Comparison of ENCODE assay signal across 11 cellular contexts in genomic region chr3:66484106-66484857, GRCh38. TPM values are rescaled to one million over a fixed set of nuclear protein-coding genes. Genes with fewer than 3 reads are reported as not detected.
DNase-seq lines count a peak whose midpoint lies in the region; ATAC-seq and TF ChIP-seq lines count a peak whose summit lies in the region.
"Had no signal": no experiment of that assay in that cellular context is flagged by ENCODE, and none has a peak within 500 bp of the region (broad histone marks: within the 10 kb centered on the region; RNA-seq: fewer than 3 reads in every experiment).

No MANE protein-coding gene starts in this region.

- H3K4me3 ChIP-seq in right atrium auricular region (no peak overlapping the region), vagina (no peak overlapping the region)

- H3K4me1 ChIP-seq in right atrium auricular region, result peaks cover 0 to 85% of the 10 kb centered on the region in 2 donors
- H3K4me1 ChIP-seq in vagina, result peaks cover 87% of the 10 kb centered on the region
- H3K4me1 ChIP-seq: BE2C had no signal

- H3K9me3 ChIP-seq in right atrium auricular region (no peaks in the 10 kb centered on the region), vagina (no peaks in the 10 kb centered on the region)
- H3K9me3 ChIP-seq: BE2C had no signal

- no peak for TF ChIP-seq CTCF in right atrium auricular region (IDR thresholded peaks at IDR 0.05)
- no peak for TF ChIP-seq CTCF in neural crest cell (conservative IDR thresholded peaks at IDR 0.05)
- TF ChIP-seq CTCF in vagina (IDR thresholded peaks at IDR 0.05), result no peak

- DNase-seq in right atrium auricular region (ENCODE audit: low spot score), result no peak
- DNase-seq in Right ventricle myocardium superior, result no peak
- peak; percentile 30 for DNase-seq in cerebellar cortex (ENCODE audit: low spot score)
- DNase-seq in neural crest cell (ENCODE audit: low read depth, low spot score), result no peak
- DNase-seq in vagina (ENCODE audit: extremely low spot score in 2 of 2), result no peak
- no peak for DNase-seq in LoVo (ENCODE audit: low spot score)
- DNase-seq: activated CD4-positive, alpha-beta memory T cell treated with anti-CD3 and anti-CD28 coated beads, Interleukin-2, amount 10 ng/mL, durations not matched to agents 7 days and 5 days; BE2C; NCI-H1436 had no signal

- peaks cover 2% of the 10 kb centered on the region for H3K36me3 Mint-ChIP-seq in neural crest cell (ENCODE audit: low read depth)

- no peak overlapping the region for H3K27ac Mint-ChIP-seq in neural crest cell (ENCODE audit: unreplicated experiment)
- H3K27ac Mint-ChIP-seq: activated CD4-positive, alpha-beta memory T cell treated with anti-CD3 and anti-CD28 coated beads, Interleukin-2, amount 10 ng/mL, durations not matched to agents 7 days and 5 days had no signal

- H3K36me3 ChIP-seq in right atrium auricular region (no peaks in the 10 kb centered on the region), vagina (no peaks in the 10 kb centered on the region)
- H3K36me3 ChIP-seq: BE2C had no signal

- H3K4me1 Mint-ChIP-seq in neural crest cell, result peaks cover 84% of the 10 kb centered on the region

- intact Hi-C loops in Right ventricle myocardium superior (cut with DNase I) (loop anchor here (5.0 kb wide), 1 partner anchor 37 kb away; no protein-coding TSS in a partner anchor), vagina (cut with DNase I) (loop anchor here (10.0 kb wide), 1 partner anchor 59 kb away; no protein-coding TSS in a partner anchor)

- no peak for TF ChIP-seq POLR2A in vagina (IDR thresholded peaks at IDR 0.05)

- peak overlapping the region; percentile 44 for H3K4me3 Mint-ChIP-seq in neural crest cell

- H3K27ac ChIP-seq in right atrium auricular region (peak overlapping the region; percentile 93 to 97), vagina (peak overlapping the region; percentile 86)

- ATAC-seq in Right ventricle myocardium superior (ENCODE audit: poor library complexity) (no peak), HG03045 (IDR thresholded peaks at IDR 0.05; ENCODE audit: unreplicated experiment) (no peak), GM18517 (IDR thresholded peaks at IDR 0.05; ENCODE audit: unreplicated experiment) (no peak)

- no peaks in the 10 kb centered on the region for H3K9me3 Mint-ChIP-seq in neural crest cell

- no peaks in the 10 kb centered on the region for H3K27me3 Mint-ChIP-seq in neural crest cell (ENCODE audit: low read depth)
- H3K27me3 Mint-ChIP-seq: activated CD4-positive, alpha-beta memory T cell treated with anti-CD3 and anti-CD28 coated beads, Interleukin-2, amount 10 ng/mL, durations not matched to agents 7 days and 5 days had no signal

- H3K27me3 ChIP-seq in right atrium auricular region (no peaks in the 10 kb centered on the region), vagina (no peaks in the 10 kb centered on the region)
- H3K27me3 ChIP-seq: BE2C had no signal

RNA-seq across cellular contexts. Expression of gene LRIG1, which starts 16.5 kb away (rescaled TPM):
- total RNA-seq in right atrium auricular region (100 to 1,000 TPM; 147 to 179 TPM), Right ventricle myocardium superior (93.9 TPM), neural crest cell (167 and 178 TPM in 2 replicates), vagina (30.7 TPM)
